In genomic region chr20:43895235-43895634, GRCh38 we compare ENCODE assay signal across 12 cellular contexts.
"Had no signal": no experiment of that assay in that cellular context is flagged by ENCODE, and none has a peak within 500 bp of the region (broad histone marks: within the 10 kb centered on the region; RNA-seq: fewer than 3 reads in every experiment).

No MANE protein-coding gene starts in this region.

- H3K9me3 ChIP-seq: ovary, testis had no signal

- H3K27me3 ChIP-seq: ovary, testis had no signal

- H3K27ac ChIP-seq: breast epithelium, ovary, testis had no signal

- DNase-seq: activated CD4-positive, alpha-beta memory T cell treated with anti-CD3 and anti-CD28 coated beads for 36 hours; activated CD4-positive, alpha-beta T cell treated with anti-CD3 and anti-CD28 coated beads for 1 hour; activated gamma-delta T cell; activated T-cell treated with anti-CD3 and anti-CD28 coated beads, Interleukin-2, amount 50 U/mL, for 48 hours; amygdala; hippocampal formation; kidney glomerular epithelial cell; ovary; stimulated activated CD4-positive, alpha-beta T cell treated with anti-CD3 and anti-CD28 coated beads, Interleukin-4, amount 100 ng/mL, for 1 hour; stimulated activated CD8-positive, alpha-beta memory T cell treated with anti-CD3 and anti-CD28 coated beads, Interleukin-4, amount 100 ng/mL, for 48 hours; testis had no signal

- H3K4me1 ChIP-seq: breast epithelium, testis had no signal

- H3K36me3 ChIP-seq: breast epithelium, ovary had no signal

- H3K4me3 ChIP-seq: breast epithelium, ovary, testis had no signal
